24 cellular contexts compared by ENCODE assay signal in the genomic region with DNA sequence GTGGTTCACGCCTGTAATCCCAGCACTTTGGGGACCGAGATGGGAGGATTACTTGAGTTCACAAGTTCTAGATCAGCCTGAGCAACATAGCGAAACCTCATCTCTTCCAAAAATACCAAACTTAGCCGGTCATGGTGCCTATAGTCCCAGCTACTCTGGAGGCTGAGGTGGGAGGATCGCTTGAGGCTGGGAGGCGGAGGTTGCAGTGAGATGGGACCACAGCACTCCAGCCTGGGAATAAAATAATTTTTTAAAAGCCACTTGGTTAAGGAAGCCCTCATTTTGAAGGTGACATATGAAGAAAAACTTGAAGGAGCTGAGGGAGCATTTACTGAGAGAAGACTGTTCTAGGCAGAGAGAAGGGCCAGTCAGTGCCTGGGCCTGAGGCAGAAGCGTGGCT. TPM values are rescaled to one million over a fixed set of nuclear protein-coding genes. Genes with fewer than 3 reads are reported as not detected.
DNase-seq lines count a peak whose midpoint lies in the region; ATAC-seq, FAIRE-seq and TF ChIP-seq lines count a peak whose summit lies in the region.
"Had no signal": no experiment of that assay in that cellular context is flagged by ENCODE, and none has a peak within 500 bp of the region (broad histone marks: within the 10 kb centered on the region; RNA-seq: fewer than 3 reads in every experiment).

No MANE protein-coding gene starts in this region.

- intact Hi-C loops in activated CD4-positive, alpha-beta T cell treated with anti-CD3 and anti-CD28 coated beads for 36 hours (cut with DNase I, micrococcal nuclease) = loop anchor here in 1 of 2 experiments (10.0 kb wide), 3 partner anchors 357 to 987 kb away; partner anchors contain the start of gene ATP6V0E2
- intact Hi-C loops in cardiac septum (cut with DNase I) = no loop called here
- intact Hi-C loops in heart left ventricle (cut with DNase I) = loop anchor here in 5 of 10 donors (5.0 to 10.0 kb wide), 4 partner anchors 49 to 323 kb away; no protein-coding TSS in a partner anchor
- intact Hi-C loops in K562 (cut with micrococcal nuclease) = no loop called here

- TF ChIP-seq CTCF in heart left ventricle (IDR thresholded peaks at IDR 0.05) (no peak), K562 (IDR thresholded peaks at IDR 0.05 in 2 of 3, conservative IDR thresholded peaks at IDR 0.05 in 1 of 3; ENCODE audit: insufficient read depth in 2 of 3, low read depth in 1 of 3, low read length in 3 of 3) (no peak), nephron progenitor cell (IDR thresholded peaks at IDR 0.05) (no peak)

- peaks cover 19% of the 10 kb centered on the region for H3K79me2 ChIP-seq in K562 (ENCODE audit: control insufficient read depth, insufficient read depth, low read length)

- no peak overlapping the region for H3K27ac ChIP-seq in heart left ventricle
- no peak overlapping the region for H3K27ac ChIP-seq in K562 (ENCODE audit: extremely low read depth, low read depth, low read length)
- H3K27ac ChIP-seq: 22Rv1, BLaER1, C4-2B had no signal

- H3K9me3 ChIP-seq in heart left ventricle (no peaks in the 10 kb centered on the region), K562 (replicated peaks; ENCODE audit: control insufficient read depth, insufficient read depth, low read depth, low read length) (no peaks in the 10 kb centered on the region)
- H3K9me3 ChIP-seq: BLaER1 had no signal

- 91 to 96% (median 95%) methylated on average over 7 of the region's 7 CpGs for WGBS in heart left ventricle, 4 donors
- WGBS in K562 (ENCODE audit: insufficient coverage, low coverage, missing lambda C conversion rate) = 79% methylated on average over 7 of the region's 7 CpGs

- peaks cover 23% of the 10 kb centered on the region for H3K36me3 Mint-ChIP-seq in activated CD4-positive, alpha-beta T cell treated with anti-CD3 and anti-CD28 coated beads for 36 hours (ENCODE audit: low read depth)
- H3K36me3 Mint-ChIP-seq in nephron progenitor cell (ENCODE audit: low read depth) = peaks cover 17% of the 10 kb centered on the region
- H3K36me3 Mint-ChIP-seq: CD4-positive, CD25-positive, alpha-beta regulatory T cell had no signal

- DNase-seq in activated CD4-positive, alpha-beta T cell treated with anti-CD3 and anti-CD28 coated beads for 36 hours = no peak
- DNase-seq in activated CD4-positive, alpha-beta T cell treated with anti-CD3 and anti-CD28 coated beads, Interleukin-2, amount 50 U/mL, for 4 hours = no peak
- peak; percentile 7 for DNase-seq in cardiac septum (ENCODE audit: low spot score)
- DNase-seq in heart left ventricle = no peak
- DNase-seq in K562 (ENCODE audit: extremely low read depth in 1 of 4, low spot score in 3 of 4) = no peak
- no peak for DNase-seq in nephron progenitor cell
- DNase-seq in NCI-H2196 treated with DMSO at 0.1 percent for 48 hours (lab: John Stamatoyannopoulos, UW; ENCODE audit: unreplicated experiment) = no peak
- DNase-seq: CD4-positive, CD25-positive, alpha-beta regulatory T cell; CD8-positive, alpha-beta T cell; DMS53; DMS79 treated with DMSO at 0.1 percent for 48 hours; GF-D8; H9 had no signal

- H3K4me2 ChIP-seq in K562 (ENCODE audit: insufficient read depth, low read length) = no peak overlapping the region
- H3K4me2 ChIP-seq: BLaER1, GM23338 had no signal

- H3K27me3 Mint-ChIP-seq in activated CD4-positive, alpha-beta T cell treated with anti-CD3 and anti-CD28 coated beads for 36 hours = no peaks in the 10 kb centered on the region
- peaks cover 5% of the 10 kb centered on the region for H3K27me3 Mint-ChIP-seq in nephron progenitor cell (ENCODE audit: low read depth, poor library complexity)
- H3K27me3 Mint-ChIP-seq: B cell; CD4-positive, CD25-positive, alpha-beta regulatory T cell had no signal

- H3K9me3 Mint-ChIP-seq in activated CD4-positive, alpha-beta T cell treated with anti-CD3 and anti-CD28 coated beads for 36 hours (ENCODE audit: low read depth) = peaks cover 1% of the 10 kb centered on the region
- H3K9me3 Mint-ChIP-seq in nephron progenitor cell = peaks cover 4% of the 10 kb centered on the region
- H3K9me3 Mint-ChIP-seq: CD8-positive, alpha-beta T cell had no signal

- ATAC-seq in activated CD4-positive, alpha-beta T cell treated with anti-CD3 and anti-CD28 coated beads for 36 hours = no peak
- ATAC-seq in heart left ventricle (no peak), K562 (no peak), HG03521 (IDR thresholded peaks at IDR 0.05; ENCODE audit: unreplicated experiment) (no peak)
- ATAC-seq: CD8-positive, alpha-beta T cell; GM23338; HCT116 had no signal

- TF ChIP-seq POLR2A in heart left ventricle (IDR thresholded peaks at IDR 0.05) = no peak
- TF ChIP-seq POLR2A in K562 (conservative IDR thresholded peaks at IDR 0.05) = no peak

- H3K27ac Mint-ChIP-seq in activated CD4-positive, alpha-beta T cell treated with anti-CD3 and anti-CD28 coated beads for 36 hours = peak overlapping the region; percentile 8
- H3K27ac Mint-ChIP-seq in nephron progenitor cell = peak overlapping the region; percentile 74
- H3K27ac Mint-ChIP-seq: B cell, GM23338 had no signal

- no peaks in the 10 kb centered on the region for H3K9me1 ChIP-seq in K562 (ENCODE audit: control insufficient read depth, insufficient read depth, low read length)

- in situ Hi-C loops in K562 (cut with MboI) = no loop called here

- H3K4me3 ChIP-seq in heart left ventricle (no peak overlapping the region), K562 (no peak overlapping the region)
- H3K4me3 ChIP-seq: BLaER1, GM23338 had no signal

- TF ChIP-seq EP300 in K562 (IDR thresholded peaks at IDR 0.05; ENCODE audit: low read length) = no peak

- H3K4me1 ChIP-seq in heart left ventricle = peaks cover 0 to 5% (median 3%) of the 10 kb centered on the region in 12 donors
- peaks cover 0 to 21% of the 10 kb centered on the region in 2 experiments; a peak in 3 of 5 replicates for H3K4me1 ChIP-seq in K562 (replicated peaks in 1 of 2; ENCODE audit: control insufficient read depth in 2 of 2, insufficient read depth in 2 of 2, low read length in 2 of 2)
- H3K4me1 ChIP-seq: BLaER1 had no signal

- POLR2A ChIA-PET in activated CD4-positive, alpha-beta T cell treated with anti-CD3 and anti-CD28 coated beads for 36 hours (lab: Charles Lee) = interaction anchor here (1.7 kb wide), 1 partner anchor 53 kb away, joined by 6 read pairs; no protein-coding TSS in a partner anchor
- POLR2A ChIA-PET in K562 (lab: Yijun Ruan, JAX) = interaction anchor here (0.7 to 3.5 kb wide), 8 partner anchors 9 to 95 kb away, joined by 3 to 20 read pairs (median 4); no protein-coding TSS in a partner anchor

- FAIRE-seq in K562 (lab: Jason Lieb, UNC) = no peak
- FAIRE-seq: A204.1, D721Med, GM12891, GM18507 had no signal

- no peak overlapping the region; a peak in 1 of 4 replicates for H3K9ac ChIP-seq in K562 (ENCODE audit: insufficient read depth in 1 of 2, low read depth in 2 of 2, low read length in 2 of 2)
- H3K9ac ChIP-seq: BLaER1 had no signal

- H3K27me3 ChIP-seq in heart left ventricle (peaks cover 0 to 10% (median 0%) of the 10 kb centered on the region in 9 donors), K562 (ENCODE audit: control insufficient read depth in 2 of 2, insufficient read depth in 2 of 2, low read length in 2 of 2) (no peaks in the 10 kb centered on the region)
- H3K27me3 ChIP-seq: BLaER1 had no signal

- no TSS peak for BruUV-seq in K562 (replicated peaks; lab: Mats Ljungman, UMichigan)

- no peak overlapping the region for H2AFZ ChIP-seq in K562 (ENCODE audit: low read depth, low read length)
- H2AFZ ChIP-seq: GM23338 had no signal

- H3K4me1 Mint-ChIP-seq in activated CD4-positive, alpha-beta T cell treated with anti-CD3 and anti-CD28 coated beads for 36 hours = peaks cover 16% of the 10 kb centered on the region
- H3K4me1 Mint-ChIP-seq in nephron progenitor cell = no peaks in the 10 kb centered on the region
- H3K4me1 Mint-ChIP-seq: GM23338 had no signal

- CTCF ChIA-PET in activated CD4-positive, alpha-beta T cell treated with anti-CD3 and anti-CD28 coated beads for 36 hours (lab: Charles Lee) = interaction anchor here (0.6 to 2.2 kb wide), 6 partner anchors 11 to 96 kb away, joined by 3 to 8 read pairs (median 4); no protein-coding TSS in a partner anchor
- CTCF ChIA-PET in K562 (lab: Yijun Ruan, JAX; ENCODE audit: low intra/inter-chr PET ratio) = no interaction called here

- TF ChIP-seq RAD21 in K562 (CRISPR knock-in tag; conservative IDR thresholded peaks at IDR 0.05 in 1 of 2, IDR thresholded peaks at IDR 0.05 in 1 of 2) = no peak

- no peaks in the 10 kb centered on the region for H4K20me1 ChIP-seq in K562 (replicated peaks; ENCODE audit: control insufficient read depth, insufficient read depth, low read length)

- no peak overlapping the region for H3K4me3 Mint-ChIP-seq in activated CD4-positive, alpha-beta T cell treated with anti-CD3 and anti-CD28 coated beads for 36 hours
- no peak overlapping the region for H3K4me3 Mint-ChIP-seq in nephron progenitor cell
- H3K4me3 Mint-ChIP-seq: B cell; CD8-positive, alpha-beta T cell; GM23338; H9 had no signal

- H3K36me3 ChIP-seq in heart left ventricle (no peaks in the 10 kb centered on the region), K562 (ENCODE audit: control insufficient read depth, insufficient read depth, low read length) (peaks cover 3% of the 10 kb centered on the region; the same call in 2 of the 3 replicates)

RNA-seq across cellular contexts. Expression of gene EZH2, which starts 4.2 kb away (rescaled TPM):
- total RNA-seq in activated CD4-positive, alpha-beta T cell treated with anti-CD3 and anti-CD28 coated beads for 36 hours = 100 to 1,000 TPM; 117 to 126 TPM
- total RNA-seq in cardiac septum = 1.5 TPM
- total RNA-seq in heart left ventricle = 1 to 10 TPM in 8 of 9 donors, under 1 TPM in 1; 0.82 to 5.4 (median 1.3) TPM
- polyA plus RNA-seq in heart left ventricle = 1 to 10 TPM in 1 of 2 donors, under 1 TPM in 1; 0.61 to 2.6 TPM
- total RNA-seq in K562 (2011; cell fraction: chromatin; rRNA removed; ENCODE audit: low replicate concordance) = 140 and 431 TPM in 2 replicates
- total RNA-seq in K562 (2011; cell fraction: nucleolus; rRNA removed) = 73.7 and 105 TPM in 2 replicates
- 141 and 150 TPM in 2 replicates for total RNA-seq in K562 (2011; cell fraction: nucleoplasm; rRNA removed)
- total RNA-seq in K562 (2014; rRNA removed) = 93.8 and 109 TPM in 2 replicates
- total RNA-seq in K562 (2014; rRNA removed; fragmentation: Illumina TruSeq; extraction: Trizol) = 98.6 and 116 TPM in 2 replicates
- total RNA-seq in K562 (2015; rRNA removed; fragmentation: Illumina TruSeq; extraction: Trizol) = 82.7 and 88.5 TPM in 2 replicates
- 109 and 118 TPM in 2 replicates for total RNA-seq in K562 (2021)
- polyA plus RNA-seq in K562 (2011; rRNA removed) = 172 and 175 TPM in 2 replicates
- 52.3 and 86.8 TPM in 2 replicates for polyA plus RNA-seq in K562 (2011; cell fraction: cytosol; rRNA removed)
- 308 and 479 TPM in 2 replicates for polyA plus RNA-seq in K562 (2011; cell fraction: nucleus; rRNA removed)
- polyA plus RNA-seq in K562 (2012) = 96.3 and 101 TPM in 2 replicates
- polyA plus RNA-seq in K562 (2014; fragmentation: Illumina TruSeq; extraction: Trizol) = 146 and 170 TPM in 2 replicates
- polyA plus RNA-seq in K562 (2014; fragmentation: Nextera tagmentation; extraction: Ambion mirVana) = 10 to 100 TPM; 48.7 to 63.0 TPM
- polyA plus RNA-seq in K562 (2014; rRNA removed) = 137 and 157 TPM in 2 replicates
- 123 and 134 TPM in 2 replicates for polyA minus RNA-seq in K562 (2011; rRNA and poly(A)+ RNA removed)
- 54.2 and 59.2 TPM in 2 replicates for polyA minus RNA-seq in K562 (2011; cell fraction: cytosol; rRNA and poly(A)+ RNA removed)
- 83.7 and 175 TPM in 2 replicates for polyA minus RNA-seq in K562 (2011; cell fraction: nucleus; rRNA and poly(A)+ RNA removed)

Comparison
In these comparisons a context has a peak if more than half of its experiments do, and no peak if none do; other contexts are left out.
1. RNA of gene EZH2, which starts 4.2 kb away (total RNA-seq): 117 to 126 TPM in activated CD4-positive, alpha-beta T cell treated with anti-CD3 and anti-CD28 coated beads for 36 hours and 73.7 to 431 TPM in K562; 1.5 TPM in cardiac septum (single experiment) and 0.82 to 5.4 TPM in heart left ventricle; every median in the first group is over 10 times any median in the second.